ENCODE assay signal across 1 cellular context in the genomic region with DNA sequence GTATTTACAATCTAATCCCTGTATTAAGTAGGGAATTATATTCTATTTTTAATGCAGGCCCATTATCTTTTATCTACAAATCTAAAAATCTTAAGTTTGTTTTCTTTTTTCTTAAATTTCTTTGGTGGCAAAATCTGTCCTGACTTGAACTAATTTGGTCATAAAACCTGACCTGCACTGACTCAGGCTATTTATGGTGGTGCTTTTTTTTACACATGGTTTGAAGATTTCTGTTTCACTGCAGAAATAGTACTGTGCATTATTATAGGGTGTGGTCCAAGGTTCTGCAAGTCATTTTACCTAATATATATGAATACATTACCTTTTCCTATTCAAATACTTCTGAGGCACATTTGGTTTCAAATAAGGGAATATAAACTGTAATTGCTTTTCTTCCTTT.
TF ChIP-seq lines count a peak whose summit lies in the region.

No MANE protein-coding gene starts in this region.

TF ChIP-seq in HEK293, 187 proteins besides CTCF, POLR2A, EP300 and RAD21 (continued from another document):
- TF ChIP-seq ZNF311 (tag by site-specific recombination; IDR thresholded peaks at IDR 0.05; ENCODE audit: borderline replicate concordance) (no peak), ZNF138 (tag by site-specific recombination; IDR thresholded peaks at IDR 0.05; ENCODE audit: borderline replicate concordance) (no peak), ZNF48 (tag by site-specific recombination; IDR thresholded peaks at IDR 0.05) (no peak), ZNF426 (tag by site-specific recombination; IDR thresholded peaks at IDR 0.05) (no peak), ZNF18 (tag by site-specific recombination; IDR thresholded peaks at IDR 0.05) (no peak), ATF2 (tag by site-specific recombination; IDR thresholded peaks at IDR 0.05; ENCODE audit: low read depth) (no peak), ZBTB44 (tag by site-specific recombination; IDR thresholded peaks at IDR 0.05) (peak; percentile 50; the same call in 1 of the 2 replicates), ZNF266 (tag by site-specific recombination; IDR thresholded peaks at IDR 0.05; ENCODE audit: low read depth) (no peak), BCL11B (tag by site-specific recombination; IDR thresholded peaks at IDR 0.05; ENCODE audit: low read depth) (no peak), GFI1B (tag by site-specific recombination; IDR thresholded peaks at IDR 0.05) (0 out of 2 replicates have a peak, but pooled peaks have one; percentile 20), ZNF521 (tag by site-specific recombination; IDR thresholded peaks at IDR 0.05) (no peak), ZNF548 (tag by site-specific recombination; IDR thresholded peaks at IDR 0.05) (no peak), PRDM6 (tag by site-specific recombination; IDR thresholded peaks at IDR 0.05) (peak; percentile 89), ZNF785 (tag by site-specific recombination; IDR thresholded peaks at IDR 0.05) (no peak), ZNF670 (tag by site-specific recombination; IDR thresholded peaks at IDR 0.05; ENCODE audit: low read depth) (no peak)
- TF ChIP-seq, protein P1, sequence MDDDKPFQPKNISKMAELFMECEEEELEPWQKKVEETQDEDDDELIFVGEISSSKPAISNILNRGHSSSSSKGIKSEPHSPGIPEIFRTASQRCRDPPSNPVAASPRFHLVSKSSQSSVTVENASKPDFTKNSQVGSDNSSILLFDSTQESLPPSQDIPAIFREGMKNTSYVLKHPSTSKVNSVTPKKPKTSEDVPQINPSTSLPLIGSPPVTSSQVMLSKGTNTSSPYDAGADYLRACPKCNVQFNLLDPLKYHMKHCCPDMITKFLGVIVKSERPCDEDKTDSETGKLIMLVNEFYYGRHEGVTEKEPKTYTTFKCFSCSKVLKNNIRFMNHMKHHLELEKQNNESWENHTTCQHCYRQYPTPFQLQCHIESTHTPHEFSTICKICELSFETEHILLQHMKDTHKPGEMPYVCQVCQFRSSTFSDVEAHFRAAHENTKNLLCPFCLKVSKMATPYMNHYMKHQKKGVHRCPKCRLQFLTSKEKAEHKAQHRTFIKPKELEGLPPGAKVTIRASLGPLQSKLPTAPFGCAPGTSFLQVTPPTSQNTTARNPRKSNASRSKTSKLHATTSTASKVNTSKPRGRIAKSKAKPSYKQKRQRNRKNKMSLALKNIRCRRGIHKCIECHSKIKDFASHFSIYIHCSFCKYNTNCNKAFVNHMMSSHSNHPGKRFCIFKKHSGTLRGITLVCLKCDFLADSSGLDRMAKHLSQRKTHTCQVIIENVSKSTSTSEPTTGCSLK (tag by site-specific recombination; IDR thresholded peaks at IDR 0.05) = no peak
- TF ChIP-seq, protein P2, sequence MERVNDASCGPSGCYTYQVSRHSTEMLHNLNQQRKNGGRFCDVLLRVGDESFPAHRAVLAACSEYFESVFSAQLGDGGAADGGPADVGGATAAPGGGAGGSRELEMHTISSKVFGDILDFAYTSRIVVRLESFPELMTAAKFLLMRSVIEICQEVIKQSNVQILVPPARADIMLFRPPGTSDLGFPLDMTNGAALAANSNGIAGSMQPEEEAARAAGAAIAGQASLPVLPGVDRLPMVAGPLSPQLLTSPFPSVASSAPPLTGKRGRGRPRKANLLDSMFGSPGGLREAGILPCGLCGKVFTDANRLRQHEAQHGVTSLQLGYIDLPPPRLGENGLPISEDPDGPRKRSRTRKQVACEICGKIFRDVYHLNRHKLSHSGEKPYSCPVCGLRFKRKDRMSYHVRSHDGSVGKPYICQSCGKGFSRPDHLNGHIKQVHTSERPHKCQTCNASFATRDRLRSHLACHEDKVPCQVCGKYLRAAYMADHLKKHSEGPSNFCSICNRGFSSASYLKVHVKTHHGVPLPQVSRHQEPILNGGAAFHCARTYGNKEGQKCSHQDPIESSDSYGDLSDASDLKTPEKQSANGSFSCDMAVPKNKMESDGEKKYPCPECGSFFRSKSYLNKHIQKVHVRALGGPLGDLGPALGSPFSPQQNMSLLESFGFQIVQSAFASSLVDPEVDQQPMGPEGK (tag by site-specific recombination; IDR thresholded peaks at IDR 0.05) = no peak
- TF ChIP-seq, protein P3, sequence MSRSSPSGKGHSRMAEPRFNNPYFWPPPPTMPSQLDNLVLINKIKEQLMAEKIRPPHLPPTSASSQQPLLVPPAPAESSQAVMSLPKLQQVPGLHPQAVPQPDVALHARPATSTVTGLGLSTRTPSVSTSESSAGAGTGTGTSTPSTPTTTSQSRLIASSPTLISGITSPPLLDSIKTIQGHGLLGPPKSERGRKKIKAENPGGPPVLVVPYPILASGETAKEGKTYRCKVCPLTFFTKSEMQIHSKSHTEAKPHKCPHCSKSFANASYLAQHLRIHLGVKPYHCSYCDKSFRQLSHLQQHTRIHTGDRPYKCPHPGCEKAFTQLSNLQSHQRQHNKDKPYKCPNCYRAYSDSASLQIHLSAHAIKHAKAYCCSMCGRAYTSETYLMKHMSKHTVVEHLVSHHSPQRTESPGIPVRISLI (tag by site-specific recombination; IDR thresholded peaks at IDR 0.05) = peak; percentile 42; the same call in 1 of the 2 replicates
- TF ChIP-seq, protein P4, sequence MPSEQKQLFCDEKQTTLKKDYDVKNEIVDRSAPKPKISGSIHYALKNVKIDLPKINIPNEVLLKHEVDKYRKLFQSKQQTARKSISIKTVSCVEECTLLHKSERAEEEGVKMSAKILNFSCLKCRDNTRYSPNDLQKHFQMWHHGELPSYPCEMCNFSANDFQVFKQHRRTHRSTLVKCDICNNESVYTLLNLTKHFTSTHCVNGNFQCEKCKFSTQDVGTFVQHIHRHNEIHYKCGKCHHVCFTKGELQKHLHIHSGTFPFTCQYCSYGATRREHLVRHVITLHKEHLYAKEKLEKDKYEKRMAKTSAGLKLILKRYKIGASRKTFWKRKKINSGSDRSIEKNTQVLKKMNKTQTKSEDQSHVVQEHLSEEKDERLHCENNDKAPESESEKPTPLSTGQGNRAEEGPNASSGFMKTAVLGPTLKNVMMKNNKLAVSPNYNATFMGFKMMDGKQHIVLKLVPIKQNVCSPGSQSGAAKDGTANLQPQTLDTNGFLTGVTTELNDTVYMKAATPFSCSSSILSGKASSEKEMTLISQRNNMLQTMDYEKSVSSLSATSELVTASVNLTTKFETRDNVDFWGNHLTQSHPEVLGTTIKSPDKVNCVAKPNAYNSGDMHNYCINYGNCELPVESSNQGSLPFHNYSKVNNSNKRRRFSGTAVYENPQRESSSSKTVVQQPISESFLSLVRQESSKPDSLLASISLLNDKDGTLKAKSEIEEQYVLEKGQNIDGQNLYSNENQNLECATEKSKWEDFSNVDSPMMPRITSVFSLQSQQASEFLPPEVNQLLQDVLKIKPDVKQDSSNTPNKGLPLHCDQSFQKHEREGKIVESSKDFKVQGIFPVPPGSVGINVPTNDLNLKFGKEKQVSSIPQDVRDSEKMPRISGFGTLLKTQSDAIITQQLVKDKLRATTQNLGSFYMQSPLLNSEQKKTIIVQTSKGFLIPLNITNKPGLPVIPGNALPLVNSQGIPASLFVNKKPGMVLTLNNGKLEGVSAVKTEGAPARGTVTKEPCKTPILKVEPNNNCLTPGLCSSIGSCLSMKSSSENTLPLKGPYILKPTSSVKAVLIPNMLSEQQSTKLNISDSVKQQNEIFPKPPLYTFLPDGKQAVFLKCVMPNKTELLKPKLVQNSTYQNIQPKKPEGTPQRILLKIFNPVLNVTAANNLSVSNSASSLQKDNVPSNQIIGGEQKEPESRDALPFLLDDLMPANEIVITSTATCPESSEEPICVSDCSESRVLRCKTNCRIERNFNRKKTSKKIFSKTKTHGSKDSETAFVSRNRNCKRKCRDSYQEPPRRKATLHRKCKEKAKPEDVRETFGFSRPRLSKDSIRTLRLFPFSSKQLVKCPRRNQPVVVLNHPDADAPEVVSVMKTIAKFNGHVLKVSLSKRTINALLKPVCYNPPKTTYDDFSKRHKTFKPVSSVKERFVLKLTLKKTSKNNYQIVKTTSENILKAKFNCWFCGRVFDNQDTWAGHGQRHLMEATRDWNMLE (tag by site-specific recombination; conservative IDR thresholded peaks at IDR 0.05; ENCODE audit: low read depth) = no peak
